ENCODE assay signal across 1 cellular context in the genomic region with DNA sequence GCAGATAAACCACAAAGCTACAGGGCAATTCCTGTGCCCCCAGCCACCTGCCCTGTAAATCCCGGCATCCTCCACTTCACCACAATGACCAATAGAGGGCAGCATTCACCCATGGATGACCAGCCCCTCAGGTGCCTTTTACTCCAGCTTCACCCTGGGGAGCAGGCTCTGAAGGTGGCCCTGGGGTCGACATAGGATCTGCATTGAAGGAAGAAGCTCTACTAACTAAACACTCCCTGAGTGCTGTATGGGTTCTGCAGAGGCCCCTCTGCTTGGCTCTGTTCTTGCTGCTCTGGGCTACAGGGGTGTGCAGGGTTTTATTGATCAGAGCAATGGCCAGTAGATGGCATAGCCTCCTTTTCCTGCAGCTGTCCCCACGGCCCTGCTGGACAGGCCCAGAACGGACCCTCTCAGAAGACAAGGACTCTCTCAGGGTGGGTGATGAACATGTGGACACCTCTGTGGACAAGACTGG.
A peak's percentile ranks its signal among the peaks of the same experiment; 100 is the strongest.
TF ChIP-seq lines count a peak whose summit lies in the region.

No MANE protein-coding gene starts in this region.

TF ChIP-seq in IMR-90, 13 proteins besides CTCF, POLR2A, EP300 and RAD21 (continued from another document):
- peak; percentile 54 for TF ChIP-seq SMC3 (IDR thresholded peaks at IDR 0.05; ENCODE audit: low read depth, low read length)
